ENCODE assay signal across 11 cellular contexts in genomic region chr14:76576047-76576741, GRCh38.
DNase-seq lines count a peak whose midpoint lies in the region; ATAC-seq and TF ChIP-seq lines count a peak whose summit lies in the region.
"Had no signal": no experiment of that assay in that cellular context is flagged by ENCODE, and none has a peak within 500 bp of the region (broad histone marks: within the 10 kb centered on the region; RNA-seq: fewer than 3 reads in every experiment).

No MANE protein-coding gene starts in this region.

- no peak for TF ChIP-seq CTCF in left lung (IDR thresholded peaks at IDR 0.05)
- no peak for TF ChIP-seq CTCF in esophagus muscularis mucosa (IDR thresholded peaks at IDR 0.05)

- no peak for TF ChIP-seq POLR2A in esophagus muscularis mucosa (IDR thresholded peaks at IDR 0.05; ENCODE audit: low read depth)

- H3K9me3 ChIP-seq in left lung = no peaks in the 10 kb centered on the region
- peaks cover 0 to 5% (median 0%) of the 10 kb centered on the region in 4 donors for H3K9me3 ChIP-seq in esophagus muscularis mucosa
- H3K9me3 ChIP-seq: Caco-2, thoracic aorta had no signal

- DNase-seq in DMS79 treated with DMSO at 0.1 percent for 48 hours (lab: John Stamatoyannopoulos, UW) (peak; percentile 84), NCI-H1092 treated with DMSO at 0.1 percent for 48 hours (lab: John Stamatoyannopoulos, UW) (peak; percentile 27), astrocyte of the hippocampus (ENCODE audit: low read depth, low spot score) (peak; percentile 74), left lung (no peak), esophagus muscularis mucosa (ENCODE audit: extremely low spot score) (no peak)
- DNase-seq in effector CD4-positive, alpha-beta T cell = no peak
- DNase-seq in activated CD4-positive, CD25-positive, alpha-beta regulatory T cell treated with anti-CD3 and anti-CD28 coated beads, Interleukin-2, amount 50 U/mL, for 72 hours = no peak
- DNase-seq: Caco-2 had no signal

- H3K27me3 ChIP-seq in left lung = peaks cover 0 to 10% of the 10 kb centered on the region in 2 donors
- H3K27me3 ChIP-seq in esophagus muscularis mucosa = peaks cover 0 to 20% (median 0%) of the 10 kb centered on the region in 4 donors

- H3K4me1 ChIP-seq in left lung (no peaks in the 10 kb centered on the region), esophagus muscularis mucosa (peaks cover 0 to 8% (median 0%) of the 10 kb centered on the region in 4 donors)
- H3K4me1 ChIP-seq: Caco-2 had no signal

- H3K4me3 ChIP-seq in left lung = no peak overlapping the region
- no peak overlapping the region for H3K4me3 ChIP-seq in esophagus muscularis mucosa
- H3K4me3 ChIP-seq: GM12878, thoracic aorta had no signal

- WGBS in esophagus muscularis mucosa = 45% methylated on average over 8 of the region's 8 CpGs

- H3K36me3 ChIP-seq in left lung (no peaks in the 10 kb centered on the region), esophagus muscularis mucosa (no peaks in the 10 kb centered on the region)
- H3K36me3 ChIP-seq: thoracic aorta had no signal

- no peak for TF ChIP-seq EP300 in esophagus muscularis mucosa (IDR thresholded peaks at IDR 0.05)

- intact Hi-C loops in left lung (cut with DNase I) = no loop called here
- intact Hi-C loops in esophagus muscularis mucosa (cut with DNase I) = no loop called here

- peak; percentile 65 for ATAC-seq in left lung
- ATAC-seq in GM21825 (IDR thresholded peaks at IDR 0.05; ENCODE audit: unreplicated experiment) = no peak
- ATAC-seq: GM12878 had no signal

- H3K27ac ChIP-seq in left lung (no peak overlapping the region), esophagus muscularis mucosa (replicated peaks in 1 of 4) (no peak overlapping the region)
- H3K27ac ChIP-seq: thoracic aorta had no signal

Comparison
In these comparisons a context has a peak if more than half of its experiments do, and no peak if none do; other contexts are left out.
1. DNase-seq: peak in DMS79 treated with DMSO at 0.1 percent for 48 hours (single experiment), NCI-H1092 treated with DMSO at 0.1 percent for 48 hours (single experiment) and astrocyte of the hippocampus (single experiment); none in left lung (0 of 2), effector CD4-positive, alpha-beta T cell (single experiment), esophagus muscularis mucosa (single experiment) and activated CD4-positive, CD25-positive, alpha-beta regulatory T cell treated with anti-CD3 and anti-CD28 coated beads, Interleukin-2, amount 50 U/mL, for 72 hours (single experiment).